In genomic region chr5:134758176-134758503, GRCh38 we compare ENCODE assay signal across 8 cellular contexts. TPM values are rescaled to one million over a fixed set of nuclear protein-coding genes. Genes with fewer than 3 reads are reported as not detected.
DNase-seq lines count a peak whose midpoint lies in the region; ATAC-seq and TF ChIP-seq lines count a peak whose summit lies in the region.

No MANE protein-coding gene starts in this region.

- peaks cover 14% of the 10 kb centered on the region for H3K4me1 ChIP-seq in Panc1 (ENCODE audit: control insufficient read depth, insufficient read depth, low read length)
- H3K4me1 ChIP-seq in sigmoid colon: peaks cover 0 to 26% (median 23%) of the 10 kb centered on the region in 4 donors

- POLR2A ChIA-PET in Panc1 (lab: Charles Lee): interaction anchor here (1.4 kb wide), 1 partner anchor 19 kb away, joined by 8 read pairs; the partner anchor contains the start of gene CAMLG

- in situ Hi-C loops in Panc1 (cut with HindIII; ENCODE audit: low pct_unique_long_range_greater_than_20kb, low sequenced_read_pairs): no loop called here

- H3K36me3 ChIP-seq in Panc1 (ENCODE audit: control insufficient read depth, insufficient read depth, low read length) (no peaks in the 10 kb centered on the region), sigmoid colon (no peaks in the 10 kb centered on the region)

- no peaks in the 10 kb centered on the region for H3K9me3 ChIP-seq in Panc1 (ENCODE audit: control insufficient read depth, insufficient read depth, low read depth, low read length)
- H3K9me3 ChIP-seq in sigmoid colon: no peaks in the 10 kb centered on the region

- CTCF ChIA-PET in Panc1 (lab: Charles Lee): interaction anchor here (0.5 to 1.4 kb wide), 3 partner anchors 22 to 146 kb away, joined by 4 to 5 read pairs (median 5); no protein-coding TSS in a partner anchor

- no peak for TF ChIP-seq CTCF in Panc1 (IDR thresholded peaks at IDR 0.05)
- TF ChIP-seq CTCF in fibroblast of pulmonary artery (IDR thresholded peaks at IDR 0.05; ENCODE audit: low read length, missing control alignments): no peak
- no peak for TF ChIP-seq CTCF in sigmoid colon (IDR thresholded peaks at IDR 0.05)

- no peak for DNase-seq in Panc1 (ENCODE audit: low read depth, low spot score)
- DNase-seq in fibroblast of pulmonary artery (ENCODE audit: low read depth): no peak
- no peak for DNase-seq in sigmoid colon
- no peak for DNase-seq in UCSD-AML1 (lab: John Stamatoyannopoulos, UW; ENCODE audit: unreplicated experiment)
- DNase-seq in NCI-H2081 (lab: John Stamatoyannopoulos, UW): no peak
- DNase-seq in glomerular visceral epithelial cell (ENCODE audit: extremely low spot score): no peak

- peak overlapping the region; percentile 82 to 95 for H3K4me3 ChIP-seq in Panc1 (ENCODE audit: low read depth in 2 of 2, low read length in 2 of 2)
- peak overlapping the region; percentile 94 for H3K4me3 ChIP-seq in fibroblast of pulmonary artery (replicated peaks; ENCODE audit: low read depth, low read length)
- peak overlapping the region; percentile 58 to 89 (median 72) for H3K4me3 ChIP-seq in sigmoid colon

- TF ChIP-seq POLR2A in sigmoid colon (IDR thresholded peaks at IDR 0.05): no peak

- H3K27ac ChIP-seq in Panc1 (ENCODE audit: low read length) (peak overlapping the region; percentile 86), sigmoid colon (peak overlapping the region; percentile 76 to 81 (median 80))

- 14 to 20% methylated on average over 9 of the region's 9 CpGs for WGBS in sigmoid colon, 2 donors

- intact Hi-C loops in Panc1 (cut with micrococcal nuclease; ENCODE audit: unreplicated experiment): no loop called here
- intact Hi-C loops in sigmoid colon (cut with DNase I): loop anchor here (1.0 kb wide), 1 partner anchor 21 kb away; no protein-coding TSS in a partner anchor

- ATAC-seq in GM21825 (IDR thresholded peaks at IDR 0.05; ENCODE audit: unreplicated experiment): peak; percentile 31
- ATAC-seq in Panc1: peak; percentile 70
- no peak for ATAC-seq in HG03159 (IDR thresholded peaks at IDR 0.05; ENCODE audit: unreplicated experiment)

- no peaks in the 10 kb centered on the region for H3K27me3 ChIP-seq in Panc1 (ENCODE audit: control insufficient read depth, insufficient read depth, low read length)
- no peaks in the 10 kb centered on the region for H3K27me3 ChIP-seq in sigmoid colon

- no peak for TF ChIP-seq EP300 in sigmoid colon (IDR thresholded peaks at IDR 0.05)

- no TSS peak for BruUV-seq in Panc1 (replicated peaks; lab: Mats Ljungman, UMichigan)

RNA-seq across cellular contexts. Expression of gene DDX46, which starts 0.4 kb away (rescaled TPM):
- total RNA-seq in Panc1 (2021; ENCODE audit: unreplicated experiment) (90.8 TPM), sigmoid colon (10 to 100 TPM; 35.0 to 53.6 (median 41.9) TPM)
- 50.6 TPM for polyA plus RNA-seq in Panc1 (2012; ENCODE audit: insufficient read length)
- polyA plus RNA-seq in sigmoid colon: 10 to 100 TPM; 11.4 to 26.4 (median 13.2) TPM

RNA-seq across cellular contexts. Expression of gene CAMLG, which starts 19.8 kb away (rescaled TPM):
- total RNA-seq in Panc1 (2021; ENCODE audit: unreplicated experiment) (28.3 TPM), sigmoid colon (10 to 100 TPM; 60.5 to 81.3 (median 65.1) TPM)
- polyA plus RNA-seq in Panc1 (2012; ENCODE audit: insufficient read length): 25.2 TPM
- polyA plus RNA-seq in sigmoid colon: 10 to 100 TPM; 27.0 to 54.7 (median 28.9) TPM
